Comparison of ENCODE assay signal across 1 cellular context in the genomic region with DNA sequence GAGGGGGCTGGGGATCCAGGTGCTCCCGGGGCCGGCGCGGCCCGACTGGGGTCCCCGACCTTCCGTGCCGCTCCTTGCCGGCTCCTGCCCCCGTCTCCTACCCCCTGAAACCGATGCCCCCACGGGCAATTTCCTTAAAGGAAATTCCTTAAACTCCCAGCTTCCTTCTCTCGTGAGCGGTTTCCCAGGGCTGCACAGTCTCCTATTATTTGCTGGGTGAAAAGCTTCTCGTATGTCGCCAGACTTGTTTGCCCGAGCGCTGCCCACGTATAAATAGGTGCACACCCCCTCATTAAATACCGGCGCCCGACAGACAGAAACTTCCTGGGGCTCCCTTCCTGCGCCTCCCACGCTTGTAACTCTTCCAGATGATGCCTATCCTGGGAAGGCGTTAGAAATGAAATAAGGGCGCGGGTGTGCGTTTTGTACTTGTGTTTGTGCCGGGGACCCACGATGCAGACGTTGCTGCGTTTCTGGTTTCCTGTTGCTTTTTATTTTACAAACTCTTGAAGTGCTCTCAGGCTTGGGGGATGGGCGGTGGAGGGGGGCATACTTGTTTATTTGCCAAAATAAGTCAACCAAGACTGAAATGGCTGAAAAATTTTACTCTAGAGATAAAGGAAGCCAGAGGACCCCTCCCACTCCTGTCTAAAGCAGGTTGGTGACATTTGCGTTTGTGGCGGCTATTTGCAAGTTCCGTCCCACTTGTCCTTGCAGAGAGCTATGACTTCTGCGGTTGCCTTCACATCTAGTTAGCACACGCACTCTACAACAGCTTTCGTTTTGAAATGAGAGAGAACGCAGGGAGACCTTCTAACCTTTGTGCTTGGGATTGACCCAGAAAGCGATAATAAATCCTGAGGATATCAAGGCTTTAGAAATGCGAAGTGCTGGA.
TF ChIP-seq lines count a peak whose summit lies in the region.

No MANE protein-coding gene starts in this region.

TF ChIP-seq in GM12878, 131 proteins besides CTCF, POLR2A, EP300 and RAD21:
- TF ChIP-seq NR2F1 (conservative IDR thresholded peaks at IDR 0.05) (peak; percentile 8; the same call in 1 of the 2 replicates), MXI1 (IDR thresholded peaks at IDR 0.05; ENCODE audit: low read depth, low read length) (peak; percentile 17; the same call in 1 of the 2 replicates), IKZF2 (IDR thresholded peaks at IDR 0.05) (peak in 1 of 2 experiments; percentile 29; a peak in 1 of 4 replicates), PML (IDR thresholded peaks at IDR 0.05; ENCODE audit: low read length) (peak; percentile 52; the same call in 1 of the 2 replicates), CEBPB (IDR thresholded peaks at IDR 0.05; ENCODE audit: borderline replicate concordance in 1 of 2, low read depth in 2 of 2, low read length in 2 of 2) (no peak), SMAD5 (IDR thresholded peaks at IDR 0.05; ENCODE audit: low read depth) (no peak), SMC3 (IDR thresholded peaks at IDR 0.05; ENCODE audit: borderline replicate concordance, low read length) (0 out of 2 replicates have a peak, but pooled peaks have one; percentile 10), POLR2AphosphoS5 (IDR thresholded peaks at IDR 0.05; ENCODE audit: low read length) (no peak), CBFB (IDR thresholded peaks at IDR 0.05; ENCODE audit: low read depth) (peak; percentile 52; the same call in 1 of the 2 replicates), MTA2 (IDR thresholded peaks at IDR 0.05; ENCODE audit: low read depth) (0 out of 2 replicates have a peak, but pooled peaks have one; percentile 9), ZNF274 (IDR thresholded peaks at IDR 0.05; ENCODE audit: insufficient read depth, insufficient read length) (no peak), ZNF384 (IDR thresholded peaks at IDR 0.05; ENCODE audit: borderline replicate concordance, low read depth, low read length) (no peak), JUNB (IDR thresholded peaks at IDR 0.05) (no peak), STAT3 (IDR thresholded peaks at IDR 0.05; ENCODE audit: low read depth, low read length) (no peak), RUNX3 (IDR thresholded peaks at IDR 0.05; ENCODE audit: low read length) (peak; percentile 85), DPF2 (IDR thresholded peaks at IDR 0.05) (no peak), ZNF207 (IDR thresholded peaks at IDR 0.05; ENCODE audit: borderline replicate concordance) (0 out of 2 replicates have a peak, but pooled peaks have one; percentile 17)
- TF ChIP-seq, protein P1, sequence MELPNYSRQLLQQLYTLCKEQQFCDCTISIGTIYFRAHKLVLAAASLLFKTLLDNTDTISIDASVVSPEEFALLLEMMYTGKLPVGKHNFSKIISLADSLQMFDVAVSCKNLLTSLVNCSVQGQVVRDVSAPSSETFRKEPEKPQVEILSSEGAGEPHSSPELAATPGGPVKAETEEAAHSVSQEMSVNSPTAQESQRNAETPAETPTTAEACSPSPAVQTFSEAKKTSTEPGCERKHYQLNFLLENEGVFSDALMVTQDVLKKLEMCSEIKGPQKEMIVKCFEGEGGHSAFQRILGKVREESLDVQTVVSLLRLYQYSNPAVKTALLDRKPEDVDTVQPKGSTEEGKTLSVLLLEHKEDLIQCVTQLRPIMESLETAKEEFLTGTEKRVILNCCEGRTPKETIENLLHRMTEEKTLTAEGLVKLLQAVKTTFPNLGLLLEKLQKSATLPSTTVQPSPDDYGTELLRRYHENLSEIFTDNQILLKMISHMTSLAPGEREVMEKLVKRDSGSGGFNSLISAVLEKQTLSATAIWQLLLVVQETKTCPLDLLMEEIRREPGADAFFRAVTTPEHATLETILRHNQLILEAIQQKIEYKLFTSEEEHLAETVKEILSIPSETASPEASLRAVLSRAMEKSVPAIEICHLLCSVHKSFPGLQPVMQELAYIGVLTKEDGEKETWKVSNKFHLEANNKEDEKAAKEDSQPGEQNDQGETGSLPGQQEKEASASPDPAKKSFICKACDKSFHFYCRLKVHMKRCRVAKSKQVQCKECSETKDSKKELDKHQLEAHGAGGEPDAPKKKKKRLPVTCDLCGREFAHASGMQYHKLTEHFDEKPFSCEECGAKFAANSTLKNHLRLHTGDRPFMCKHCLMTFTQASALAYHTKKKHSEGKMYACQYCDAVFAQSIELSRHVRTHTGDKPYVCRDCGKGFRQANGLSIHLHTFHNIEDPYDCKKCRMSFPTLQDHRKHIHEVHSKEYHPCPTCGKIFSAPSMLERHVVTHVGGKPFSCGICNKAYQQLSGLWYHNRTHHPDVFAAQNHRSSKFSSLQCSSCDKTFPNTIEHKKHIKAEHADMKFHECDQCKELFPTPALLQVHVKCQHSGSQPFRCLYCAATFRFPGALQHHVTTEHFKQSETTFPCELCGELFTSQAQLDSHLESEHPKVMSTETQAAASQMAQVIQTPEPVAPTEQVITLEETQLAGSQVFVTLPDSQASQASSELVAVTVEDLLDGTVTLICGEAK (IDR thresholded peaks at IDR 0.05; ENCODE audit: borderline replicate concordance): no peak
- TF ChIP-seq, protein P2, sequence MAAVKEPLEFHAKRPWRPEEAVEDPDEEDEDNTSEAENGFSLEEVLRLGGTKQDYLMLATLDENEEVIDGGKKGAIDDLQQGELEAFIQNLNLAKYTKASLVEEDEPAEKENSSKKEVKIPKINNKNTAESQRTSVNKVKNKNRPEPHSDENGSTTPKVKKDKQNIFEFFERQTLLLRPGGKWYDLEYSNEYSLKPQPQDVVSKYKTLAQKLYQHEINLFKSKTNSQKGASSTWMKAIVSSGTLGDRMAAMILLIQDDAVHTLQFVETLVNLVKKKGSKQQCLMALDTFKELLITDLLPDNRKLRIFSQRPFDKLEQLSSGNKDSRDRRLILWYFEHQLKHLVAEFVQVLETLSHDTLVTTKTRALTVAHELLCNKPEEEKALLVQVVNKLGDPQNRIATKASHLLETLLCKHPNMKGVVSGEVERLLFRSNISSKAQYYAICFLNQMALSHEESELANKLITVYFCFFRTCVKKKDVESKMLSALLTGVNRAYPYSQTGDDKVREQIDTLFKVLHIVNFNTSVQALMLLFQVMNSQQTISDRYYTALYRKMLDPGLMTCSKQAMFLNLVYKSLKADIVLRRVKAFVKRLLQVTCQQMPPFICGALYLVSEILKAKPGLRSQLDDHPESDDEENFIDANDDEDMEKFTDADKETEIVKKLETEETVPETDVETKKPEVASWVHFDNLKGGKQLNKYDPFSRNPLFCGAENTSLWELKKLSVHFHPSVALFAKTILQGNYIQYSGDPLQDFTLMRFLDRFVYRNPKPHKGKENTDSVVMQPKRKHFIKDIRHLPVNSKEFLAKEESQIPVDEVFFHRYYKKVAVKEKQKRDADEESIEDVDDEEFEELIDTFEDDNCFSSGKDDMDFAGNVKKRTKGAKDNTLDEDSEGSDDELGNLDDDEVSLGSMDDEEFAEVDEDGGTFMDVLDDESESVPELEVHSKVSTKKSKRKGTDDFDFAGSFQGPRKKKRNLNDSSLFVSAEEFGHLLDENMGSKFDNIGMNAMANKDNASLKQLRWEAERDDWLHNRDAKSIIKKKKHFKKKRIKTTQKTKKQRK (IDR thresholded peaks at IDR 0.05; ENCODE audit: low read depth, low read length): no peak
